8 cellular contexts compared by ENCODE assay signal in genomic region chr15:31867536-31868442, GRCh38. TPM values are rescaled to one million over a fixed set of nuclear protein-coding genes. Genes with fewer than 3 reads are reported as not detected.
DNase-seq lines count a peak whose midpoint lies in the region; ATAC-seq and TF ChIP-seq lines count a peak whose summit lies in the region.

No MANE protein-coding gene starts in this region.

- no peaks in the 10 kb centered on the region for H3K9me3 Mint-ChIP-seq in CD4-positive, alpha-beta T cell
- H3K9me3 Mint-ChIP-seq in neural crest cell: peaks cover 5% of the 10 kb centered on the region

- TF ChIP-seq EP300 in tibial nerve (IDR thresholded peaks at IDR 0.05): no peak

- no peak for ATAC-seq in CD4-positive, alpha-beta T cell (ENCODE audit: poor library complexity)
- ATAC-seq in HG03432 (IDR thresholded peaks at IDR 0.05; ENCODE audit: unreplicated experiment) (peak; percentile 26), esophagus mucosa (no peak)

- CTCF ChIA-PET in CD4-positive, alpha-beta T cell (lab: Charles Lee): no interaction called here

- H3K9ac ChIP-seq in fibroblast of lung (ENCODE audit: insufficient read depth, low read length): no peak overlapping the region

- peaks cover 8% of the 10 kb centered on the region for H3K27me3 ChIP-seq in CD4-positive, alpha-beta T cell (ENCODE audit: control insufficient read depth, insufficient read depth, low read length)
- no peaks in the 10 kb centered on the region for H3K27me3 ChIP-seq in fibroblast of lung (ENCODE audit: control insufficient read depth, insufficient read depth, low read length)
- H3K27me3 ChIP-seq in tibial nerve: no peaks in the 10 kb centered on the region

- no peak overlapping the region for H3K4me3 ChIP-seq in fibroblast of lung (replicated peaks in 1 of 4; ENCODE audit: control extremely low read depth in 1 of 4, insufficient read depth in 1 of 4, low read depth in 3 of 4, low read length in 4 of 4)
- H3K4me3 ChIP-seq in tibial nerve: no peak overlapping the region

- DNase-seq in CD4-positive, alpha-beta T cell: peak; percentile 25 to 68 (median 40)
- DNase-seq in NOMO-1 treated with dmso at 0.1 percent for 144 hours (lab: John Stamatoyannopoulos, UW; ENCODE audit: unreplicated experiment) (peak; percentile 10), fibroblast of lung (ENCODE audit: low read depth in 2 of 2) (peak; percentile 27 to 52), neural crest cell (ENCODE audit: low read depth, low spot score) (peak; percentile 53), tibial nerve (ENCODE audit: low spot score in 2 of 2) (no peak)
- DNase-seq in activated T-cell treated with anti-CD3 and anti-CD28 coated beads, Interleukin-2, amount 50 U/mL, for 1 hour: peak; percentile 61

- H3K4me2 ChIP-seq in fibroblast of lung (ENCODE audit: extremely low read depth, insufficient read depth, low read length): no peak overlapping the region

- peaks cover 2% of the 10 kb centered on the region for H3K4me1 ChIP-seq in fibroblast of lung (ENCODE audit: control insufficient read depth, extremely low read depth, insufficient read depth, low read length)
- peaks cover 0 to 12% (median 7%) of the 10 kb centered on the region in 4 donors for H3K4me1 ChIP-seq in tibial nerve

- H4K20me1 ChIP-seq in fibroblast of lung (ENCODE audit: control insufficient read depth, extremely low read depth, insufficient read depth, low read length): no peaks in the 10 kb centered on the region

- POLR2A ChIA-PET in CD4-positive, alpha-beta T cell (lab: Charles Lee): no interaction called here

- no peaks in the 10 kb centered on the region for H3K9me3 ChIP-seq in CD4-positive, alpha-beta T cell (ENCODE audit: control insufficient read depth, low read length)
- H3K9me3 ChIP-seq in fibroblast of lung (ENCODE audit: control insufficient read depth, insufficient read depth, low read depth, low read length): no peaks in the 10 kb centered on the region
- H3K9me3 ChIP-seq in tibial nerve: no peaks in the 10 kb centered on the region

- H3K4me1 Mint-ChIP-seq in CD4-positive, alpha-beta T cell (ENCODE audit: low read depth): peaks cover 23% of the 10 kb centered on the region
- peaks cover 15% of the 10 kb centered on the region for H3K4me1 Mint-ChIP-seq in neural crest cell

- peaks cover 14% of the 10 kb centered on the region for H3K27me3 Mint-ChIP-seq in CD4-positive, alpha-beta T cell
- H3K27me3 Mint-ChIP-seq in neural crest cell (ENCODE audit: low read depth): peaks cover 24% of the 10 kb centered on the region

- no peak overlapping the region for H3K27ac ChIP-seq in CD4-positive, alpha-beta T cell (ENCODE audit: low read depth, low read length)
- H3K27ac ChIP-seq in fibroblast of lung (ENCODE audit: insufficient read depth, low read length): no peak overlapping the region
- H3K27ac ChIP-seq in tibial nerve: no peak overlapping the region

- H3K36me3 ChIP-seq in fibroblast of lung (ENCODE audit: control insufficient read depth, insufficient read depth, low read length) (no peaks in the 10 kb centered on the region), tibial nerve (no peaks in the 10 kb centered on the region)

- TF ChIP-seq POLR2A in tibial nerve (IDR thresholded peaks at IDR 0.05): no peak

- H3K27ac Mint-ChIP-seq in CD4-positive, alpha-beta T cell: peak overlapping the region; percentile 14
- no peak overlapping the region for H3K27ac Mint-ChIP-seq in neural crest cell (ENCODE audit: unreplicated experiment)

- peaks cover 6% of the 10 kb centered on the region for H3K36me3 Mint-ChIP-seq in CD4-positive, alpha-beta T cell (ENCODE audit: low read depth)
- H3K36me3 Mint-ChIP-seq in neural crest cell (ENCODE audit: low read depth): peaks cover 6% of the 10 kb centered on the region

- H2AFZ ChIP-seq in fibroblast of lung (ENCODE audit: low read length): no peak overlapping the region

- H3K79me2 ChIP-seq in fibroblast of lung (ENCODE audit: control insufficient read depth, insufficient read depth, low read length): no peaks in the 10 kb centered on the region

- peak; percentile 80 for TF ChIP-seq CTCF in CD4-positive, alpha-beta T cell (IDR thresholded peaks at IDR 0.05)
- TF ChIP-seq CTCF in fibroblast of lung (conservative IDR thresholded peaks at IDR 0.05 in 1 of 2, IDR thresholded peaks at IDR 0.05 in 1 of 2; ENCODE audit: low read depth in 1 of 2, low read length in 2 of 2) (peak; percentile 58 to 76), neural crest cell (conservative IDR thresholded peaks at IDR 0.05) (peak; percentile 95), tibial nerve (IDR thresholded peaks at IDR 0.05) (peak; percentile 46 to 76 (median 75))

- 30 to 33% methylated on average over 23 to 24 of the region's 24 CpGs for WGBS in tibial nerve, 2 donors

- intact Hi-C loops in CD4-positive, alpha-beta T cell (cut with DNase I, micrococcal nuclease): no loop called here

- peak overlapping the region; percentile 83 for H3K4me3 Mint-ChIP-seq in CD4-positive, alpha-beta T cell
- peak overlapping the region; percentile 75 for H3K4me3 Mint-ChIP-seq in neural crest cell

RNA-seq across cellular contexts. Expression of gene OTUD7A, which starts 2.7 kb away (rescaled TPM):
- 1 to 10 TPM; 1.7 to 2.7 TPM for total RNA-seq in CD4-positive, alpha-beta T cell
- total RNA-seq in fibroblast of lung: 0.50 and 0.51 TPM in 2 replicates
- 0.03 and 0.08 TPM in 2 replicates for polyA plus RNA-seq in fibroblast of lung
- 0.10 and 0.14 TPM in 2 replicates for polyA plus RNA-seq in fibroblast of lung (2012)
- 2.9 TPM in 1 of 2 replicates, not detected in the other for polyA minus RNA-seq in fibroblast of lung (ENCODE audit: low replicate concordance)
- total RNA-seq in neural crest cell: 3.0 and 3.7 TPM in 2 replicates
- 1 to 10 TPM; 3.3 to 4.7 (median 3.9) TPM for total RNA-seq in tibial nerve
- 0.44 TPM for total RNA-seq in esophagus mucosa

Comparison
In these comparisons a context has a peak if more than half of its experiments do, and no peak if none do; other contexts are left out.
1. DNase-seq: peak in CD4-positive, alpha-beta T cell (10 of 10), NOMO-1 treated with dmso at 0.1 percent for 144 hours (single experiment), activated T-cell treated with anti-CD3 and anti-CD28 coated beads, Interleukin-2, amount 50 U/mL, for 1 hour (single experiment), fibroblast of lung (2 of 2) and neural crest cell (single experiment); none in tibial nerve (0 of 2).
2. Peak in every context shown above with its lines, with median percentiles within 50 percentile points of each other: CTCF ChIP-seq.